14 cellular contexts compared by ENCODE assay signal in the genomic region with DNA sequence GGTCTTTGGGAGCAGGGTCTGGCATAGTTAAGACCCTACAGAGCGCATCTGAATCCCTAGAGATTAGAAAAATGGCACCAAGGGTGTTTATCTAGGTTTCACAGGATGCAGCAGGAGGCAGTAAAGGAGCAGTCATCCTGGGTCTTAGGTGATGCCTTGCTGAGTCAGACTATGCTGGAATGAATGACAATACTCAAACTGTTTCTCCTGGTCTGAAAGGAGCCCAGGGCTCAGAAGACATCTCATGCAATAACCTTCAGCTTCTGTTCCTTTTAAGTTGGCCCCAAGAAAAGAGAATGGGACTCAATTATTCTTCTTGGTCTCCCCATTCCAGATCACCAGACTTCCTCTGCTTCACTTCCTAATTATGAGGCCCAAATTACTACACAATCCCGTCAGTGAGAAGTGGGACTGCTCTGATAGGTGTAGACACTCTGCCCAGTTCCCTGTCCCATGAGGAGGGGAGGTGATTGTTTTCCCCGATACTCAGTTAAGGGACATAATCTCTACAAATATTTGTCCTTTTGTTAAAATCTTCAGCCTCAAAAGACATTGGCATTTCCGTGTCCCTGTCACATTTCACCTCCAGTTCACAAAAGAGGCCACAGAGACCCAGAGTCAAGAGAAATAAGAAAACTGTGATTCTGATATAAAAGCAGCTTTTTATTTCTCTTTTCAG. TPM values are rescaled to one million over a fixed set of nuclear protein-coding genes. Genes with fewer than 3 reads are reported as not detected.
DNase-seq lines count a peak whose midpoint lies in the region; ATAC-seq, FAIRE-seq and TF ChIP-seq lines count a peak whose summit lies in the region.
"Had no signal": no experiment of that assay in that cellular context is flagged by ENCODE, and none has a peak within 500 bp of the region (broad histone marks: within the 10 kb centered on the region; RNA-seq: fewer than 3 reads in every experiment).

No MANE protein-coding gene starts in this region.

- in situ Hi-C loops in ACHN (cut with HindIII; ENCODE audit: low pct_ligation_motif_present, low pct_unique_long_range_greater_than_20kb, low sequenced_read_pairs) = no loop called here

- peak; percentile 63 for ATAC-seq in SK-N-SH treated with all-trans-retinoic acid at 6 μM for 48 hours
- ATAC-seq in HG02938 (IDR thresholded peaks at IDR 0.05; ENCODE audit: unreplicated experiment) = no peak
- ATAC-seq: left colon, sciatic nerve had no signal

- TF ChIP-seq CTCF in hepatocyte (IDR thresholded peaks at IDR 0.05; ENCODE audit: poor library complexity) = peak; percentile 31

- TF ChIP-seq POLR2A in H54 (IDR thresholded peaks at IDR 0.05; ENCODE audit: low read depth, low read length) = no peak

- no peaks in the 10 kb centered on the region for H3K36me3 ChIP-seq in hepatocyte (replicated peaks; ENCODE audit: insufficient read depth, low read depth)

- peak; percentile 57 for FAIRE-seq in H54 (lab: Jason Lieb, UNC)
- no peak for FAIRE-seq in urothelium cell line (lab: Jason Lieb, UNC)

- no peaks in the 10 kb centered on the region for H3K9me3 ChIP-seq in hepatocyte (ENCODE audit: low read depth)

- H3K4me1 ChIP-seq in hepatocyte (ENCODE audit: insufficient read depth) = peaks cover 6% of the 10 kb centered on the region

- H3K27ac ChIP-seq in hepatocyte = peak overlapping the region; percentile 40

- H3K9me2 ChIP-seq in hepatocyte (replicated peaks; ENCODE audit: insufficient read depth) = no peaks in the 10 kb centered on the region

- 61% methylated on average over 4 of the region's 4 CpGs for WGBS in hepatocyte (ENCODE audit: low lambda C conversion rate, missing lambda C conversion rate)

- peak; percentile 53 for DNase-seq in ACHN
- DNase-seq in H54 (ENCODE audit: insufficient read length, low spot score) = peak; percentile 23
- DNase-seq in hepatocyte (ENCODE audit: low spot score) = peak; percentile 44
- no peak for DNase-seq in hepatic stellate cell (ENCODE audit: low spot score)
- DNase-seq in GDM1 (lab: John Stamatoyannopoulos, UW) = no peak
- no peak for DNase-seq in urothelium cell line (ENCODE audit: low spot score)
- DNase-seq: activated T-cell treated with anti-CD3 and anti-CD28 coated beads, Interleukin-2, amount 50 U/mL, for 4 hours; CD4-positive, alpha-beta T cell; left colon; NCI-H1048; stimulated activated naive CD4-positive, alpha-beta T cell had no signal

- H3K4me3 ChIP-seq in hepatocyte = no peak overlapping the region

- H3K27me3 ChIP-seq in hepatocyte = no peaks in the 10 kb centered on the region

- peak overlapping the region; percentile 66 for H2AFZ ChIP-seq in hepatocyte

- H3K79me2 ChIP-seq in hepatocyte = no peaks in the 10 kb centered on the region

- H3K4me2 ChIP-seq in hepatocyte = no peak overlapping the region

- no peaks in the 10 kb centered on the region for H4K20me1 ChIP-seq in hepatocyte (ENCODE audit: insufficient read depth, poor library complexity, severe bottlenecking)

TF ChIP-seq in SK-N-SH treated with all-trans-retinoic acid at 6 μM for 48 hours, 23 proteins besides CTCF, POLR2A, EP300 and RAD21:
- TF ChIP-seq ZC3H10 (CRISPR knock-in tag; IDR thresholded peaks at IDR 0.05) (no peak), ZNF565 (CRISPR knock-in tag; conservative IDR thresholded peaks at IDR 0.05; ENCODE audit: low read depth) (no peak), GLIS3 (CRISPR knock-in tag; IDR thresholded peaks at IDR 0.05) (no peak), BACH2 (CRISPR knock-in tag; IDR thresholded peaks at IDR 0.05; ENCODE audit: borderline replicate concordance) (no peak), TCF4 (CRISPR knock-in tag; IDR thresholded peaks at IDR 0.05; ENCODE audit: borderline replicate concordance) (no peak), OSR1 (CRISPR knock-in tag; IDR thresholded peaks at IDR 0.05) (no peak), ARNTL (CRISPR knock-in tag; IDR thresholded peaks at IDR 0.05; ENCODE audit: borderline replicate concordance, low read depth) (no peak), ZFP30 (CRISPR knock-in tag; IDR thresholded peaks at IDR 0.05) (no peak), SNAI2 (CRISPR knock-in tag; IDR thresholded peaks at IDR 0.05) (no peak), PPARA (CRISPR knock-in tag; IDR thresholded peaks at IDR 0.05; ENCODE audit: borderline replicate concordance) (no peak), ISL1 (CRISPR knock-in tag; IDR thresholded peaks at IDR 0.05) (no peak), RARB (CRISPR knock-in tag; IDR thresholded peaks at IDR 0.05) (no peak), TOX (CRISPR knock-in tag; IDR thresholded peaks at IDR 0.05; ENCODE audit: borderline replicate concordance) (no peak)
- TF ChIP-seq, protein P1, sequence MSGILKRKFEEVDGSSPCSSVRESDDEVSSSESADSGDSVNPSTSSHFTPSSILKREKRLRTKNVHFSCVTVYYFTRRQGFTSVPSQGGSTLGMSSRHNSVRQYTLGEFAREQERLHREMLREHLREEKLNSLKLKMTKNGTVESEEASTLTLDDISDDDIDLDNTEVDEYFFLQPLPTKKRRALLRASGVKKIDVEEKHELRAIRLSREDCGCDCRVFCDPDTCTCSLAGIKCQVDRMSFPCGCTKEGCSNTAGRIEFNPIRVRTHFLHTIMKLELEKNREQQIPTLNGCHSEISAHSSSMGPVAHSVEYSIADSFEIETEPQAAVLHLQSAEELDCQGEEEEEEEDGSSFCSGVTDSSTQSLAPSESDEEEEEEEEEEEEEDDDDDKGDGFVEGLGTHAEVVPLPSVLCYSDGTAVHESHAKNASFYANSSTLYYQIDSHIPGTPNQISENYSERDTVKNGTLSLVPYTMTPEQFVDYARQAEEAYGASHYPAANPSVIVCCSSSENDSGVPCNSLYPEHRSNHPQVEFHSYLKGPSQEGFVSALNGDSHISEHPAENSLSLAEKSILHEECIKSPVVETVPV (CRISPR knock-in tag; IDR thresholded peaks at IDR 0.05) = no peak
- TF ChIP-seq, protein P2, sequence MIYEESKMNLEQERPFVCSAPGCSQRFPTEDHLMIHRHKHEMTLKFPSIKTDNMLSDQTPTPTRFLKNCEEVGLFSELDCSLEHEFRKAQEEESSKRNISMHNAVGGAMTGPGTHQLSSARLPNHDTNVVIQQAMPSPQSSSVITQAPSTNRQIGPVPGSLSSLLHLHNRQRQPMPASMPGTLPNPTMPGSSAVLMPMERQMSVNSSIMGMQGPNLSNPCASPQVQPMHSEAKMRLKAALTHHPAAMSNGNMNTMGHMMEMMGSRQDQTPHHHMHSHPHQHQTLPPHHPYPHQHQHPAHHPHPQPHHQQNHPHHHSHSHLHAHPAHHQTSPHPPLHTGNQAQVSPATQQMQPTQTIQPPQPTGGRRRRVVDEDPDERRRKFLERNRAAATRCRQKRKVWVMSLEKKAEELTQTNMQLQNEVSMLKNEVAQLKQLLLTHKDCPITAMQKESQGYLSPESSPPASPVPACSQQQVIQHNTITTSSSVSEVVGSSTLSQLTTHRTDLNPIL (CRISPR knock-in tag; IDR thresholded peaks at IDR 0.05; ENCODE audit: low read depth) = no peak

RNA-seq across cellular contexts. Expression of a gene that starts 14.8 kb away (rescaled TPM):
- 0.12 TPM in 1 of 2 replicates, not detected in the other for total RNA-seq in hepatocyte
- 0.55 TPM in 1 of 2 replicates, not detected in the other for polyA plus RNA-seq in hepatocyte
- total RNA-seq: CD4-positive, alpha-beta T cell; left colon; sciatic nerve had no signal

RNA-seq across cellular contexts. Expression of a gene that starts 17.5 kb away (rescaled TPM):
- 148 and 157 TPM in 2 replicates for total RNA-seq in hepatocyte
- polyA plus RNA-seq in hepatocyte = 90.1 and 104 TPM in 2 replicates

RNA-seq across cellular contexts. Expression of a gene that starts 38.8 kb away (rescaled TPM):
- total RNA-seq in hepatocyte = 2.0 and 2.3 TPM in 2 replicates
- 2.1 and 3.1 TPM in 2 replicates for polyA plus RNA-seq in hepatocyte
- total RNA-seq: left colon, sciatic nerve had no signal

RNA-seq across cellular contexts. Expression of a gene that starts 43.6 kb away (rescaled TPM):
- 23.5 and 29.4 TPM in 2 replicates for total RNA-seq in hepatocyte
- 23.6 and 41.1 TPM in 2 replicates for polyA plus RNA-seq in hepatocyte

Comparison
In these comparisons a context has a peak if more than half of its experiments do, and no peak if none do; other contexts are left out.
1. DNase-seq: peak in ACHN (single experiment), H54 (single experiment) and hepatocyte (single experiment); none in hepatic stellate cell (single experiment), GDM1 (single experiment) and urothelium cell line (single experiment).